ENCODE assay signal across 28 cellular contexts in genomic region chr1:111750856-111751255, GRCh38.
"Had no signal": no experiment of that assay in that cellular context is flagged by ENCODE, and none has a peak within 500 bp of the region (broad histone marks: within the 10 kb centered on the region; RNA-seq: fewer than 3 reads in every experiment).

No MANE protein-coding gene starts in this region.

- H3K27ac ChIP-seq: brain microvascular endothelial cell, SJCRH30 had no signal

- H3K36me3 ChIP-seq: brain microvascular endothelial cell, SJCRH30 had no signal

- H3K9me3 ChIP-seq: SJCRH30 had no signal

- H3K9me3 Mint-ChIP-seq: activated naive CD4-positive, alpha-beta T cell treated with anti-CD3 and anti-CD28 coated beads, Interleukin-2, amount 10 ng/mL, durations not matched to agents 7 days and 5 days; activated naive CD8-positive, alpha-beta T cell treated with anti-CD3 and anti-CD28 coated beads for 36 hours; activated T-cell treated with anti-CD3 and anti-CD28 coated beads, Interleukin-2, amount 50 U/mL, for 72 hours; activated T-helper 2 cell treated with anti-CD3 and anti-CD28 coated beads, Interferon-gamma antibody, Interleukin-2, Interleukin-4, amounts not matched to agents 10 μg/mL and 5 μg/mL and 100 μg/mL, durations not matched to agents 14 hours and 24 hours and 36 hours; WTC11 had no signal

- ATAC-seq: activated CD8-positive, alpha-beta T cell treated with anti-CD3 and anti-CD28 coated beads, Interleukin-2, amount 10 ng/mL, durations not matched to agents 7 days and 5 days; activated T-cell treated with anti-CD3 and anti-CD28 coated beads, Interleukin-2, amount 50 U/mL, for 72 hours; K562; Panc1; Right ventricle myocardium inferior; SK-N-SH treated with all-trans-retinoic acid at 6 μM for 48 hours; WTC11 had no signal

- H3K27ac Mint-ChIP-seq: activated CD8-positive, alpha-beta T cell treated with anti-CD3 and anti-CD28 coated beads, Interleukin-2, amount 10 ng/mL, durations not matched to agents 7 days and 5 days; activated naive CD4-positive, alpha-beta T cell treated with anti-CD3 and anti-CD28 coated beads, Interleukin-2, amount 10 ng/mL, durations not matched to agents 7 days and 5 days; activated naive CD8-positive, alpha-beta T cell treated with anti-CD3 and anti-CD28 coated beads for 36 hours; activated T-cell treated with anti-CD3 and anti-CD28 coated beads, Interleukin-2, amount 50 U/mL, for 72 hours; activated T-helper 2 cell treated with anti-CD3 and anti-CD28 coated beads, Interferon-gamma antibody, Interleukin-2, Interleukin-4, amounts not matched to agents 10 μg/mL and 5 μg/mL and 100 μg/mL, durations not matched to agents 14 hours and 24 hours and 36 hours; WTC11 had no signal

- H3K4me3 Mint-ChIP-seq: activated CD8-positive, alpha-beta T cell treated with anti-CD3 and anti-CD28 coated beads, Interleukin-2, amount 10 ng/mL, durations not matched to agents 7 days and 5 days; activated naive CD4-positive, alpha-beta T cell treated with anti-CD3 and anti-CD28 coated beads, Interleukin-2, amount 10 ng/mL, durations not matched to agents 7 days and 5 days; activated naive CD8-positive, alpha-beta T cell treated with anti-CD3 and anti-CD28 coated beads for 36 hours; activated T-cell treated with anti-CD3 and anti-CD28 coated beads, Interleukin-2, amount 50 U/mL, for 72 hours; WTC11 had no signal

- H3K4me3 ChIP-seq: K562, SJCRH30 had no signal

- H3K27me3 Mint-ChIP-seq: activated naive CD8-positive, alpha-beta T cell treated with anti-CD3 and anti-CD28 coated beads for 36 hours had no signal

- H3K36me3 Mint-ChIP-seq: activated naive CD8-positive, alpha-beta T cell treated with anti-CD3 and anti-CD28 coated beads for 36 hours; WTC11 had no signal

- H3K27me3 ChIP-seq: brain microvascular endothelial cell, SJCRH30 had no signal

- DNase-seq: activated CD4-positive, alpha-beta T cell treated with anti-CD3 and anti-CD28 coated beads for 48 hours; activated CD4-positive, alpha-beta T cell treated with anti-CD3 and anti-CD28 coated beads, Interleukin-2, amount 50 U/mL, for 4 hours; activated CD4-positive, CD25-positive, alpha-beta regulatory T cell treated with anti-CD3 and anti-CD28 coated beads, Interleukin-2, amount 50 U/mL, for 72 hours; activated CD8-positive, alpha-beta T cell treated with anti-CD3 and anti-CD28 coated beads, Interleukin-2, amount 10 ng/mL, durations not matched to agents 7 days and 5 days; activated gamma-delta T cell treated with Interleukin-2 at 50 U/mL for 16 hours; activated naive CD4-positive, alpha-beta T cell treated with anti-CD3 and anti-CD28 coated beads, Interleukin-2, amount 10 ng/mL, durations not matched to agents 7 days and 5 days; activated naive CD8-positive, alpha-beta T cell treated with anti-CD3 and anti-CD28 coated beads for 36 hours; activated T-cell treated with anti-CD3 and anti-CD28 coated beads, Interleukin-2, amount 50 U/mL, for 72 hours; brain microvascular endothelial cell; cerebellar nuclear complex; Karpas-422; MM.1S; NCI-H1105; NCI-H1436; NCI-H1694 treated with DMSO at 0.1 percent for 48 hours; NCI-H2081; NCI-H446; NCI-H524; OCI-M1; RPMI8226; SJCRH30; SW 1271 had no signal
